In genomic region chr22:21567456-21568206, GRCh38 we compare ENCODE assay signal across 1 cellular context.
TF ChIP-seq lines count a peak whose summit lies in the region.

UBE2L3 (plus strand) TSS chr22:21567714; CDS start chr22:21567745, 31 bp downstream.

TF ChIP-seq in K562, 482 proteins besides CTCF, POLR2A, EP300 and RAD21 (continued from another document and continues in another):
- TF ChIP-seq E2F4 (CRISPR knock-in tag; IDR thresholded peaks at IDR 0.05; ENCODE audit: low read depth) = peak; percentile 90
- TF ChIP-seq GTF2B (IDR thresholded peaks at IDR 0.05; ENCODE audit: extremely low read depth, insufficient read length) = no peak
- no peak for TF ChIP-seq POLR2AphosphoS5 (IDR thresholded peaks at IDR 0.05; ENCODE audit: control insufficient read depth, insufficient read depth, low read depth, low read length)
- TF ChIP-seq CUX1 (CRISPR knock-in tag; IDR thresholded peaks at IDR 0.05) = no peak
- TF ChIP-seq SNIP1 (IDR thresholded peaks at IDR 0.05; ENCODE audit: low read depth) = no peak
- TF ChIP-seq KLF1 (tag; IDR thresholded peaks at IDR 0.05) = peak; percentile 91
- TF ChIP-seq ELF2 (CRISPR knock-in tag; IDR thresholded peaks at IDR 0.05) = no peak
- TF ChIP-seq PHF21A (IDR thresholded peaks at IDR 0.05; ENCODE audit: borderline replicate concordance, low read depth) = no peak
- TF ChIP-seq ZNF592 (IDR thresholded peaks at IDR 0.05) = no peak
- TF ChIP-seq TFE3 (CRISPR knock-in tag; IDR thresholded peaks at IDR 0.05) = no peak
- TF ChIP-seq RERE (CRISPR knock-in tag; IDR thresholded peaks at IDR 0.05; ENCODE audit: borderline replicate concordance) = no peak
- peak; percentile 100 for TF ChIP-seq PHF8 (IDR thresholded peaks at IDR 0.05; ENCODE audit: borderline replicate concordance, low read length)
- peak; percentile 78 for TF ChIP-seq ZNF384 (IDR thresholded peaks at IDR 0.05; ENCODE audit: low read depth, low read length)
- no peak for TF ChIP-seq POLR3G (IDR thresholded peaks at IDR 0.05; ENCODE audit: extremely low read depth, insufficient read length, insufficient replicate concordance)
- no peak for TF ChIP-seq VEZF1 (CRISPR knock-in tag; IDR thresholded peaks at IDR 0.05)
- peak; percentile 82; the same call in 1 of the 2 replicates for TF ChIP-seq ZNF347 (CRISPR knock-in tag; IDR thresholded peaks at IDR 0.05; ENCODE audit: low read depth)
- TF ChIP-seq CXXC5 (CRISPR knock-in tag; IDR thresholded peaks at IDR 0.05) = peak; percentile 96
- peak; percentile 77 for TF ChIP-seq ZFP1 (CRISPR knock-in tag; IDR thresholded peaks at IDR 0.05)
- TF ChIP-seq SPI1 (IDR thresholded peaks at IDR 0.05; ENCODE audit: borderline replicate concordance, low read depth, low read length) = no peak
- TF ChIP-seq NR3C1 (CRISPR knock-in tag; IDR thresholded peaks at IDR 0.05) = no peak
- TF ChIP-seq MNT (conservative IDR thresholded peaks at IDR 0.05) = no peak
- no peak for TF ChIP-seq ZKSCAN1 (IDR thresholded peaks at IDR 0.05; ENCODE audit: low read depth, low read length)
- no peak for TF ChIP-seq PATZ1 (CRISPR knock-in tag; IDR thresholded peaks at IDR 0.05; ENCODE audit: borderline replicate concordance)
